Comparison of ENCODE assay signal across 12 cellular contexts in the genomic region with DNA sequence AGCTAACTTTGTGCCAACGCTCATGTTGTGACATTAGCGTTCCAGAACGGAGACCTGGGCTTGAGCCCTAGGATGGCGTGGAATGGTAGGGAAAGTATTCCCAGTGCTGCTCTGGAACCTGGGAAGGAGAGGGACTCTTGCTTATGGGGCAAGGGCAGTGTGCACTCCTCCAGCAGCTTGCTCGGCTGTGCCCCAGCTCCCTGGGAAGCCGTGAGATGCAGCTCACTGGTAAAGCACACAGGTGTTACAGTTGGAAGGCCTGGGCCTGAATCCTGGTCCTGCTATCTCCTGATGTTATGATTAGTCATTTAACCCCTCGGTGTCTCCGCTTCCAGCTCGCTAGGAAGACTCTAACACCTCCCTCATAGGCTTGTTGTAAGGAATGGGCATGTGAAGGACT. TPM values are rescaled to one million over a fixed set of nuclear protein-coding genes. Genes with fewer than 3 reads are reported as not detected.
"Had no signal": no experiment of that assay in that cellular context is flagged by ENCODE, and none has a peak within 500 bp of the region (broad histone marks: within the 10 kb centered on the region; RNA-seq: fewer than 3 reads in every experiment).

No MANE protein-coding gene starts in this region.

- DNase-seq: H9, HCEC 1CT, HFFc6, KBM-7 had no signal

- H3K9ac ChIP-seq: KMS-11 had no signal

- H3K27ac ChIP-seq: HL-60, KMS-11 had no signal

- FAIRE-seq: H1, H54, HepG2 had no signal

- ATAC-seq: GM23338, HepG2 had no signal

- H3K4me2 ChIP-seq: GM23338, KMS-11 had no signal

- H3K4me3 ChIP-seq: GM23338 had no signal

- H2AFZ ChIP-seq: GM23338 had no signal

RNA-seq across cellular contexts. Expression of a gene that starts 42.4 kb away (rescaled TPM):
- total RNA-seq: HepG2, HFFc6, HT1080 had no signal
- polyA plus RNA-seq: HepG2, IgD-negative memory B cell had no signal
